ENCODE assay signal across 8 cellular contexts in the genomic region with DNA sequence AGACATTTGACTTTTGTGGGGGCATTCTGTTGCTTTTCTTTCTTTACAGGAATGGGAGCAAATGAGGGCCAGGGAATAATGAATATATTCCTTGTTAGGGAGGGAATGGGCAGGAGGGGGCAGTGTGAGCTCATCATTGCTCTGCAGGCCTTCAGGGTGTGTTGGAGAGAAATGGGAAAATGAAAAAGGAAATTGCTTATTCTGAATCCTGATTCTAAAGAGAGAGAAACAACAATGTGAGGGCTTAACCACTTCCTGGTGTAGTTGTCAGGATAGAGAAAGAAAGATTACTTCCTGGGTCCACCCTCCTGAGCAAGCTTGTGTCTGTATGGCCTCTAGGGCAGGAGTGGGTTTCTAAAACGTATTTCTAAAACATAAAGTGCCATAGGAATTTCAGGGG. TPM values are rescaled to one million over a fixed set of nuclear protein-coding genes. Genes with fewer than 3 reads are reported as not detected.
DNase-seq lines count a peak whose midpoint lies in the region; ATAC-seq, FAIRE-seq and TF ChIP-seq lines count a peak whose summit lies in the region.

No MANE protein-coding gene starts in this region.

- 48 to 57% (median 53%) methylated on average over 1 of the region's 1 CpG for WGBS in small intestine, 3 donors

- BruUV-seq in OCI-LY7 (replicated peaks; lab: Mats Ljungman, UMichigan): no TSS peak

- peaks cover 4% of the 10 kb centered on the region for H3K36me3 Mint-ChIP-seq in activated naive CD8-positive, alpha-beta T cell treated with anti-CD3 and anti-CD28 coated beads, Interleukin-2, amount 10 ng/mL, durations not matched to agents 7 days and 5 days

- peaks cover 44% of the 10 kb centered on the region for H3K4me1 Mint-ChIP-seq in activated naive CD8-positive, alpha-beta T cell treated with anti-CD3 and anti-CD28 coated beads, Interleukin-2, amount 10 ng/mL, durations not matched to agents 7 days and 5 days

- H3K9me3 ChIP-seq in OCI-LY7 (ENCODE audit: low read length): peaks cover 12% of the 10 kb centered on the region; the same call in 1 of the 2 replicates
- no peaks in the 10 kb centered on the region for H3K9me3 ChIP-seq in small intestine (ENCODE audit: control insufficient read depth, low read depth)

- H3K27me3 ChIP-seq in H7 (ENCODE audit: control insufficient read depth, insufficient read depth, low read length) (no peaks in the 10 kb centered on the region), small intestine (ENCODE audit: control insufficient read depth in 2 of 2, insufficient read depth in 2 of 2, low read length in 2 of 2) (no peaks in the 10 kb centered on the region)

- peak overlapping the region; percentile 88 for H3K27ac Mint-ChIP-seq in activated naive CD8-positive, alpha-beta T cell treated with anti-CD3 and anti-CD28 coated beads, Interleukin-2, amount 10 ng/mL, durations not matched to agents 7 days and 5 days

- POLR2A ChIA-PET in OCI-LY7 (lab: Charles Lee): interaction anchor here (0.7 to 1.7 kb wide), 6 partner anchors 37 to 247 kb away, joined by 3 to 5 read pairs (median 4); no protein-coding TSS in a partner anchor
- POLR2A ChIA-PET in activated naive CD8-positive, alpha-beta T cell treated with anti-CD3 and anti-CD28 coated beads, Interleukin-2, amount 10 ng/mL, durations not matched to agents 7 days and 5 days (lab: Charles Lee): interaction anchor here (0.7 to 1.3 kb wide), 7 partner anchors 38 to 298 kb away, joined by 3 to 6 read pairs (median 3); no protein-coding TSS in a partner anchor

- intact Hi-C loops in OCI-LY7 (cut with micrococcal nuclease; ENCODE audit: unreplicated experiment) (loop anchor here (1.0 to 10.0 kb wide), 7 partner anchors 60 to 406 kb away; no protein-coding TSS in a partner anchor), left ventricle myocardium superior (cut with micrococcal nuclease) (loop anchor here (5.0 kb wide), 1 partner anchor 179 kb away; no protein-coding TSS in a partner anchor)

- H3K4me2 ChIP-seq in OCI-LY7 (ENCODE audit: low read length): peak overlapping the region; percentile 61

- H3K79me2 ChIP-seq in OCI-LY7 (ENCODE audit: insufficient read depth, low read depth, low read length): no peaks in the 10 kb centered on the region

- H3K27ac ChIP-seq in OCI-LY7 (ENCODE audit: low read depth, low read length, poor library complexity, severe bottlenecking): peak overlapping the region; percentile 87
- H3K27ac ChIP-seq in small intestine (ENCODE audit: low read depth in 1 of 2, low read length in 1 of 2): peak overlapping the region; percentile 38 to 82

- DNase-seq in DMS153 (lab: John Stamatoyannopoulos, UW): peak; percentile 92
- peak; percentile 74 for DNase-seq in H7
- peak; percentile 81 for DNase-seq in OCI-LY7 (ENCODE audit: low spot score)
- no peak for DNase-seq in activated naive CD8-positive, alpha-beta T cell treated with anti-CD3 and anti-CD28 coated beads, Interleukin-2, amount 10 ng/mL, durations not matched to agents 7 days and 5 days
- peak; percentile 62 for DNase-seq in left ventricle myocardium superior
- DNase-seq in small intestine: peak; percentile 72

- no peak overlapping the region for H3K4me3 ChIP-seq in H7 (ENCODE audit: insufficient read depth, low read depth, low read length)
- peak overlapping the region; percentile 24 for H3K4me3 ChIP-seq in OCI-LY7 (ENCODE audit: low read depth, low read length, poor library complexity, severe bottlenecking)
- no peak overlapping the region for H3K4me3 ChIP-seq in small intestine (ENCODE audit: low read depth in 1 of 2, low read length in 2 of 2)

- H3K4me3 Mint-ChIP-seq in activated naive CD8-positive, alpha-beta T cell treated with anti-CD3 and anti-CD28 coated beads, Interleukin-2, amount 10 ng/mL, durations not matched to agents 7 days and 5 days: peak overlapping the region; percentile 60

- peak overlapping the region; percentile 74; the same call in 1 of the 2 replicates for H2AFZ ChIP-seq in OCI-LY7 (ENCODE audit: low read length)

- peak; percentile 99 for TF ChIP-seq CTCF in OCI-LY7 (conservative IDR thresholded peaks at IDR 0.05; ENCODE audit: low read length)

- H3K27me3 Mint-ChIP-seq in activated naive CD8-positive, alpha-beta T cell treated with anti-CD3 and anti-CD28 coated beads, Interleukin-2, amount 10 ng/mL, durations not matched to agents 7 days and 5 days: no peaks in the 10 kb centered on the region

- H3K4me1 ChIP-seq in OCI-LY7 (ENCODE audit: insufficient read depth, low read length, poor library complexity, severe bottlenecking) (peaks cover 52% of the 10 kb centered on the region), small intestine (ENCODE audit: control insufficient read depth in 2 of 2, insufficient read depth in 1 of 2, low read depth in 1 of 2, low read length in 1 of 2) (no peaks in the 10 kb centered on the region)

- H3K36me3 ChIP-seq in H7 (replicated peaks; ENCODE audit: control insufficient read depth, insufficient read depth, low read length) (peaks cover 28% of the 10 kb centered on the region), OCI-LY7 (ENCODE audit: insufficient read depth, low read length) (peaks cover 10% of the 10 kb centered on the region), small intestine (ENCODE audit: control insufficient read depth in 2 of 2, insufficient read depth in 2 of 2, low read length in 2 of 2) (no peaks in the 10 kb centered on the region)

- CTCF ChIA-PET in OCI-LY7 (lab: Charles Lee; ENCODE audit: unreplicated experiment): interaction anchor here (0.8 to 1.7 kb wide), 4 partner anchors 60 to 180 kb away, joined by 4 to 9 read pairs (median 5); no protein-coding TSS in a partner anchor

- H3K9me3 Mint-ChIP-seq in activated naive CD8-positive, alpha-beta T cell treated with anti-CD3 and anti-CD28 coated beads, Interleukin-2, amount 10 ng/mL, durations not matched to agents 7 days and 5 days: no peaks in the 10 kb centered on the region

- H4K20me1 ChIP-seq in OCI-LY7 (ENCODE audit: insufficient read depth, low read length): no peaks in the 10 kb centered on the region

- peak; percentile 73 for ATAC-seq in activated naive CD8-positive, alpha-beta T cell treated with anti-CD3 and anti-CD28 coated beads, Interleukin-2, amount 10 ng/mL, durations not matched to agents 7 days and 5 days (ENCODE audit: low read depth)
- peak; percentile 81 for ATAC-seq in left ventricle myocardium superior
- ATAC-seq in HG03442 (IDR thresholded peaks at IDR 0.05; ENCODE audit: unreplicated experiment): no peak
- no peak for ATAC-seq in HG02938 (IDR thresholded peaks at IDR 0.05; ENCODE audit: unreplicated experiment)

- no peaks in the 10 kb centered on the region for H3K9me2 ChIP-seq in OCI-LY7 (ENCODE audit: insufficient read depth, low read length)

- FAIRE-seq in small intestine (lab: Jason Lieb, UNC): no peak

RNA-seq across cellular contexts. Expression of gene VANGL2, which starts 28.3 kb away (rescaled TPM):
- 32.7 and 36.9 TPM in 2 replicates for total RNA-seq in H7 (2014; rRNA removed; shearing (Covaris generic))
- total RNA-seq in OCI-LY7 (2014; rRNA removed; shearing (Covaris generic)): 1.5 and 2.6 TPM in 2 replicates
- 1.5 and 2.9 TPM in 2 replicates for total RNA-seq in OCI-LY7 (2022)
- under 1 TPM; 0.06 to 0.34 TPM for total RNA-seq in activated naive CD8-positive, alpha-beta T cell treated with anti-CD3 and anti-CD28 coated beads, Interleukin-2, amount 10 ng/mL, durations not matched to agents 7 days and 5 days
- 2.6 TPM for total RNA-seq in left ventricle myocardium superior
- 1 to 10 TPM in 1 of 3 donors, under 1 TPM in 2; 0.27 to 5.4 (median 0.67) TPM for polyA plus RNA-seq in small intestine

Comparison
In these comparisons a context has a peak if more than half of its experiments do, and no peak if none do; other contexts are left out.
1. ATAC-seq: peak in activated naive CD8-positive, alpha-beta T cell treated with anti-CD3 and anti-CD28 coated beads, Interleukin-2, amount 10 ng/mL, durations not matched to agents 7 days and 5 days (single experiment) and left ventricle myocardium superior (single experiment); none in HG03442 (single experiment) and HG02938 (single experiment).